In the genomic region with DNA sequence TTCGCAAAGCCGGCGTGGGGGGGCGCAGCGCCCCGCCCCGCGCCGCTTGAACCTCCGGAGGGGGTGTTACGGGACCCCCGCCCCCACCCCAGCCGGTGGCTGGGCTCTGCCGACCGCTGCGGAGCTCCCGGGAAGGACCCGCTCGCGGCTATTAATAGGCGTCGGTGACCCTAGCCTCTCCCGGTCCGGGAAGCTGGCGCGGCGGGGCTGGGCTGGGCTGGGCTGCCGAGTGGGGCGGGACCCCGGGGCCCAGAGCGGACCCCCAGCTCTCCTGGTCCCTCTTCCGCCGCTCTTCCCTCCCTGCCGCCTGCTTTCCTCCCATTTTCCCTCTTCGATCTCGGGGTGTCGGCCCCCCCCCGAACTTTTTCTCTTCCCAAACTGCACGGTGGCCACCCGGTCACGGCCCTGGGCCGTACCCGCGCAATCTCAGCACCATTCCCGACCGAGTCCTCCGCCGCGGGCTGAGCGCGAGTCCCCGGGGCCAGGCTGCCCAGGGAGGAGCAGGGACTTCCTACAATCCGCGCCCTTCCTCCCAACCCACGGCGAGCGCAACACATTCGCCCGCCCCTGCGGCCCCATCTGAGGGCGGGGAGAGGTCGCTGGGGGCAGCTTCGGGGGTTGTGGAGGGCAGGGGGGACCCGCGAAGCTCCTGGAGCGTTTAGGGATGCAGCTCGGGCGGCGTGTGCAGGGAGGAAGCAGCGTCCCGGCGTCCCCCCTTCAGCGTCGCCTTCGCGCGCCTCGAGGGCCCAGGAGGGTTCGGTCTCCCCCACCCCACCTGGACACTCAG, we compare ENCODE assay signal across 8 cellular contexts. TPM values are rescaled to one million over a fixed set of nuclear protein-coding genes. Genes with fewer than 3 reads are reported as not detected.
A peak's percentile ranks its signal among the peaks of the same experiment; 100 is the strongest.
DNase-seq lines count a peak whose midpoint lies in the region; ATAC-seq and TF ChIP-seq lines count a peak whose summit lies in the region.

No MANE protein-coding gene starts in this region.

- H3K9ac ChIP-seq in NT2/D1 (ENCODE audit: insufficient read length, low read depth): peak overlapping the region; percentile 61

- peak overlapping the region; percentile 75 for H3K4me3 Mint-ChIP-seq in osteocyte (ENCODE audit: unreplicated experiment)

- H3K36me3 Mint-ChIP-seq in osteocyte (ENCODE audit: unreplicated experiment): no peaks in the 10 kb centered on the region

- TF ChIP-seq CTCF in fibroblast of pulmonary artery (IDR thresholded peaks at IDR 0.05; ENCODE audit: low read length, missing control alignments): no peak
- no peak for TF ChIP-seq CTCF in osteocyte (IDR thresholded peaks at IDR 0.05)

- no peak overlapping the region for H3K27ac Mint-ChIP-seq in osteocyte (ENCODE audit: unreplicated experiment)

- no peaks in the 10 kb centered on the region for H3K9me3 Mint-ChIP-seq in osteocyte (ENCODE audit: unreplicated experiment)

- peaks cover 11% of the 10 kb centered on the region for H3K4me1 Mint-ChIP-seq in osteocyte (ENCODE audit: unreplicated experiment)

- H3K36me3 ChIP-seq in NT2/D1 (ENCODE audit: insufficient read depth, insufficient read length, low read length): no peaks in the 10 kb centered on the region

- H3K4me3 ChIP-seq in NT2/D1 (ENCODE audit: insufficient read length, low read depth) (peak overlapping the region; percentile 36), fibroblast of pulmonary artery (replicated peaks; ENCODE audit: low read depth, low read length) (peak overlapping the region; percentile 34)

- peaks cover 10% of the 10 kb centered on the region for H3K4me1 ChIP-seq in NT2/D1 (ENCODE audit: insufficient read depth, insufficient read length)

- DNase-seq in CD1c-positive myeloid dendritic cell (ENCODE audit: extremely low spot score) (peak; percentile 32), NT2/D1 (ENCODE audit: low read depth, low spot score) (no peak), fibroblast of pulmonary artery (ENCODE audit: low read depth) (no peak), osteocyte (ENCODE audit: extremely low spot score, unreplicated experiment) (no peak), nucleus accumbens (lab: John Stamatoyannopoulos, UW) (no peak), inferior parietal cortex (ENCODE audit: extremely low spot score) (no peak)

- peaks cover 72% of the 10 kb centered on the region for H3K27me3 ChIP-seq in NT2/D1 (ENCODE audit: insufficient read depth, insufficient read length)

- peaks cover 24% of the 10 kb centered on the region for H3K27me3 Mint-ChIP-seq in osteocyte (ENCODE audit: unreplicated experiment)

- ATAC-seq in GM18907 (IDR thresholded peaks at IDR 0.05; ENCODE audit: unreplicated experiment) (no peak), GM21619 (IDR thresholded peaks at IDR 0.05; ENCODE audit: unreplicated experiment) (no peak)

- no peaks in the 10 kb centered on the region for H3K9me3 ChIP-seq in NT2/D1 (ENCODE audit: insufficient read depth, low read length)

RNA-seq across cellular contexts. Expression of a gene that starts 3.1 kb away (rescaled TPM):
- total RNA-seq in osteocyte: 0.62 and 0.73 TPM in 2 replicates
